ENCODE assay signal across 29 cellular contexts in genomic region chr11:42840856-42841255, GRCh38.
"Had no signal": no experiment of that assay in that cellular context is flagged by ENCODE, and none has a peak within 500 bp of the region (broad histone marks: within the 10 kb centered on the region; RNA-seq: fewer than 3 reads in every experiment).

No MANE protein-coding gene starts in this region.

- H3K27me3 ChIP-seq: ascending aorta, brain microvascular endothelial cell, cardiac muscle cell, Peyer's patch had no signal

- H3K4me1 ChIP-seq: ascending aorta, Peyer's patch, SJSA1 had no signal

- H3K27ac Mint-ChIP-seq: activated B cell treated with CpG ODN at 0.5 μM for 24 hours; activated CD4-positive, alpha-beta T cell treated with anti-CD3 and anti-CD28 coated beads, Interleukin-2, amount 10 ng/mL, durations not matched to agents 24 days and 14 days; activated naive CD4-positive, alpha-beta T cell treated with anti-CD3 and anti-CD28 coated beads, Interleukin-2, amount 50 U/mL, for 72 hours; activated naive CD8-positive, alpha-beta T cell treated with anti-CD3 and anti-CD28 coated beads, Interleukin-2, amount 50 U/mL, for 24 hours; T-helper 1 cell treated with Interleukin-12 subunit alpha and Interleukin-12 subunit beta and Interleukin-4 antibody, amounts not matched to agents 30 μg/mL and 1 μg/mL, for 36 hours had no signal

- H3K4me1 Mint-ChIP-seq: activated B cell treated with CpG ODN at 0.5 μM for 24 hours; activated CD4-positive, alpha-beta T cell treated with anti-CD3 and anti-CD28 coated beads, Interleukin-2, amount 10 ng/mL, durations not matched to agents 24 days and 14 days; activated naive CD8-positive, alpha-beta T cell treated with anti-CD3 and anti-CD28 coated beads, Interleukin-2, amount 50 U/mL, for 24 hours had no signal

- H3K4me3 Mint-ChIP-seq: activated B cell treated with CpG ODN at 0.5 μM for 24 hours; activated CD4-positive, alpha-beta T cell treated with anti-CD3 and anti-CD28 coated beads, Interleukin-2, amount 10 ng/mL, durations not matched to agents 24 days and 14 days; activated naive CD8-positive, alpha-beta T cell treated with anti-CD3 and anti-CD28 coated beads, Interleukin-2, amount 50 U/mL, for 24 hours; activated T-cell treated with anti-CD3 and anti-CD28 coated beads, Interleukin-2, amount 50 U/mL, for 4 hours; T-helper 1 cell treated with Interleukin-12 subunit alpha and Interleukin-12 subunit beta and Interleukin-4 antibody, amounts not matched to agents 30 μg/mL and 1 μg/mL, for 36 hours had no signal

- H3K36me3 ChIP-seq: ascending aorta, brain microvascular endothelial cell, cardiac muscle cell, Peyer's patch, SJSA1 had no signal

- H3K9me3 ChIP-seq: ascending aorta, Peyer's patch, SJSA1 had no signal

- H3K27me3 Mint-ChIP-seq: activated B cell treated with CpG ODN at 0.5 μM for 24 hours; activated CD4-positive, alpha-beta T cell treated with anti-CD3 and anti-CD28 coated beads, Interleukin-2, amount 10 ng/mL, durations not matched to agents 24 days and 14 days; activated naive CD8-positive, alpha-beta T cell treated with anti-CD3 and anti-CD28 coated beads, Interleukin-2, amount 50 U/mL, for 24 hours had no signal

- H3K9me3 Mint-ChIP-seq: activated CD4-positive, alpha-beta T cell treated with anti-CD3 and anti-CD28 coated beads, Interleukin-2, amount 10 ng/mL, durations not matched to agents 24 days and 14 days had no signal

- DNase-seq: activated B cell treated with CpG ODN at 0.5 μM for 24 hours; activated CD4-positive, alpha-beta T cell treated with anti-CD3 and anti-CD28 coated beads for 1 hour; activated CD4-positive, alpha-beta T cell treated with anti-CD3 and anti-CD28 coated beads, Interleukin-2, amount 10 ng/mL, durations not matched to agents 24 days and 14 days; activated CD4-positive, alpha-beta T cell treated with anti-CD3 and anti-CD28 coated beads, Interleukin-2, amount 50 U/mL, for 48 hours; activated CD8-positive, alpha-beta memory T cell treated with anti-CD3 and anti-CD28 coated beads for 24 hours; activated effector memory CD4-positive, alpha-beta T cell treated with anti-CD3 and anti-CD28 coated beads, Interleukin-2, amount 50 U/mL, for 16 hours; activated naive CD4-positive, alpha-beta T cell treated with Interleukin-2 at 50 U/mL for 16 hours; activated naive CD8-positive, alpha-beta T cell treated with anti-CD3 and anti-CD28 coated beads, Interleukin-2, amount 50 U/mL, for 24 hours; activated T-cell treated with anti-CD3 and anti-CD28 coated beads, Interleukin-2, amount 50 U/mL, for 4 hours; amniotic stem cell; brain microvascular endothelial cell; Karpas-422; MM.1S; NCI-H1105; NCI-H1436; NCI-H1694 treated with DMSO at 0.1 percent for 48 hours; NCI-H2029 treated with DMSO at 0.1 percent for 48 hours; NCI-H345; NCI-H510A; NCI-H526 treated with DMSO at 0.1 percent for 48 hours; Peyer's patch; SHP77 had no signal

- H3K27ac ChIP-seq: ascending aorta, brain microvascular endothelial cell, cardiac muscle cell, Peyer's patch, RWPE1, SJSA1 had no signal

- H3K4me3 ChIP-seq: ascending aorta, cardiac muscle cell, Peyer's patch, SJSA1 had no signal

- ATAC-seq: activated naive CD4-positive, alpha-beta T cell treated with anti-CD3 and anti-CD28 coated beads, Interleukin-2, amount 50 U/mL, for 72 hours; activated naive CD8-positive, alpha-beta T cell treated with anti-CD3 and anti-CD28 coated beads, Interleukin-2, amount 50 U/mL, for 24 hours; activated T-cell treated with anti-CD3 and anti-CD28 coated beads, Interleukin-2, amount 50 U/mL, for 4 hours; SK-N-SH treated with all-trans-retinoic acid at 6 μM for 48 hours had no signal

- H3K36me3 Mint-ChIP-seq: activated naive CD4-positive, alpha-beta T cell treated with anti-CD3 and anti-CD28 coated beads, Interleukin-2, amount 50 U/mL, for 72 hours had no signal
